In genomic region chr4:145870155-145871020, GRCh38 we compare ENCODE assay signal across 12 cellular contexts.
A peak's percentile ranks its signal among the peaks of the same experiment; 100 is the strongest.
DNase-seq lines count a peak whose midpoint lies in the region; ATAC-seq and TF ChIP-seq lines count a peak whose summit lies in the region.
"Had no signal": no experiment of that assay in that cellular context is flagged by ENCODE, and none has a peak within 500 bp of the region (broad histone marks: within the 10 kb centered on the region; RNA-seq: fewer than 3 reads in every experiment).

No MANE protein-coding gene starts in this region.

- H3K27me3 Mint-ChIP-seq in natural killer cell (ENCODE audit: low read depth in 2 of 2), result no peaks in the 10 kb centered on the region
- no peaks in the 10 kb centered on the region for H3K27me3 Mint-ChIP-seq in natural killer cell treated with Interleukin-12 subunit alpha and Interleukin-12 subunit beta and Interleukin-15 and Interleukin-18, amount 100 ng/mL, for 72 hours

- no peak for ATAC-seq in natural killer cell
- ATAC-seq in natural killer cell treated with Interleukin-12 subunit alpha and Interleukin-12 subunit beta and Interleukin-15 and Interleukin-18, amount 100 ng/mL, for 72 hours, result no peak
- ATAC-seq in HG03108 (IDR thresholded peaks at IDR 0.05; ENCODE audit: unreplicated experiment), result peak; percentile 46
- ATAC-seq in esophagus mucosa, result peak; percentile 83
- peak; percentile 90 for ATAC-seq in upper lobe of right lung
- ATAC-seq: HepG2 had no signal

- H3K4me3 ChIP-seq in upper lobe of right lung (peak overlapping the region; percentile 1), H7 (ENCODE audit: insufficient read depth, low read depth, low read length) (no peak overlapping the region), colonic mucosa (no peak overlapping the region)
- H3K4me3 ChIP-seq: stomach had no signal

- no peak overlapping the region for H3K9ac ChIP-seq in colonic mucosa (ENCODE audit: low read depth in 2 of 2, low read length in 2 of 2)

- DNase-seq in natural killer cell, result no peak
- DNase-seq in natural killer cell treated with Interleukin-12 subunit alpha and Interleukin-12 subunit beta and Interleukin-15 and Interleukin-18, amount 100 ng/mL, for 72 hours (ENCODE audit: low spot score), result no peak
- DNase-seq in upper lobe of right lung, result no peak
- no peak for DNase-seq in stimulated activated CD4-positive, alpha-beta T cell treated with anti-CD3 and anti-CD28 coated beads, Interleukin-2, amount 100 ng/mL, for 24 hours
- DNase-seq in H7, result no peak
- DNase-seq in colonic mucosa, result no peak
- DNase-seq: central memory CD4-positive, alpha-beta T cell; NCI-H1694; stomach had no signal

- H3K36me3 ChIP-seq in upper lobe of right lung, result no peaks in the 10 kb centered on the region
- peaks cover 2% of the 10 kb centered on the region; the same call in 1 of the 2 replicates for H3K36me3 ChIP-seq in H7 (replicated peaks; ENCODE audit: control insufficient read depth, insufficient read depth, low read length)
- H3K36me3 ChIP-seq in colonic mucosa, result no peaks in the 10 kb centered on the region

- H3K4me1 Mint-ChIP-seq in natural killer cell, result peaks cover 24 to 29% of the 10 kb centered on the region in 2 donors
- H3K4me1 Mint-ChIP-seq in natural killer cell treated with Interleukin-12 subunit alpha and Interleukin-12 subunit beta and Interleukin-15 and Interleukin-18, amount 100 ng/mL, for 72 hours (ENCODE audit: low read depth in 2 of 2), result peaks cover 14 to 20% of the 10 kb centered on the region in 2 donors

- peak overlapping the region; percentile 37 to 60 for H3K27ac Mint-ChIP-seq in natural killer cell
- H3K27ac Mint-ChIP-seq in natural killer cell treated with Interleukin-12 subunit alpha and Interleukin-12 subunit beta and Interleukin-15 and Interleukin-18, amount 100 ng/mL, for 72 hours, result no peak overlapping the region

- intact Hi-C loops in natural killer cell (cut with micrococcal nuclease), result no loop called here
- intact Hi-C loops in upper lobe of right lung (cut with DNase I), result no loop called here
- intact Hi-C loops in colonic mucosa (cut with DNase I), result no loop called here

- H3K4me3 Mint-ChIP-seq in natural killer cell, result no peak overlapping the region
- no peak overlapping the region for H3K4me3 Mint-ChIP-seq in natural killer cell treated with Interleukin-12 subunit alpha and Interleukin-12 subunit beta and Interleukin-15 and Interleukin-18, amount 100 ng/mL, for 72 hours

- no peaks in the 10 kb centered on the region for H3K9me3 Mint-ChIP-seq in natural killer cell
- no peaks in the 10 kb centered on the region for H3K9me3 Mint-ChIP-seq in natural killer cell treated with Interleukin-12 subunit alpha and Interleukin-12 subunit beta and Interleukin-15 and Interleukin-18, amount 100 ng/mL, for 72 hours

- H3K27ac ChIP-seq in upper lobe of right lung (peak overlapping the region; percentile 38), colonic mucosa (no peak overlapping the region)

- no peak for TF ChIP-seq CTCF in natural killer cell (IDR thresholded peaks at IDR 0.05)
- no peak for TF ChIP-seq CTCF in upper lobe of right lung (IDR thresholded peaks at IDR 0.05)
- TF ChIP-seq CTCF in colonic mucosa (IDR thresholded peaks at IDR 0.05), result no peak

- H3K36me3 Mint-ChIP-seq in natural killer cell, result no peaks in the 10 kb centered on the region
- H3K36me3 Mint-ChIP-seq in natural killer cell treated with Interleukin-12 subunit alpha and Interleukin-12 subunit beta and Interleukin-15 and Interleukin-18, amount 100 ng/mL, for 72 hours, result no peaks in the 10 kb centered on the region

- H3K9me3 ChIP-seq in upper lobe of right lung (no peaks in the 10 kb centered on the region), colonic mucosa (no peaks in the 10 kb centered on the region)
- H3K9me3 ChIP-seq: stomach had no signal

- H3K27me3 ChIP-seq in upper lobe of right lung (no peaks in the 10 kb centered on the region), H7 (ENCODE audit: control insufficient read depth, insufficient read depth, low read length) (no peaks in the 10 kb centered on the region), colonic mucosa (no peaks in the 10 kb centered on the region)
- H3K27me3 ChIP-seq: stomach had no signal

- H3K4me1 ChIP-seq in upper lobe of right lung (no peaks in the 10 kb centered on the region), colonic mucosa (no peaks in the 10 kb centered on the region)

Comparison
In these comparisons a context has a peak if more than half of its experiments do, and no peak if none do; other contexts are left out.
1. H3K27ac Mint-ChIP-seq: peak in natural killer cell (2 of 2); none in natural killer cell treated with Interleukin-12 subunit alpha and Interleukin-12 subunit beta and Interleukin-15 and Interleukin-18, amount 100 ng/mL, for 72 hours (0 of 2).
2. ATAC-seq: peak in HG03108 (single experiment), esophagus mucosa (single experiment) and upper lobe of right lung (single experiment); none in natural killer cell (0 of 3) and natural killer cell treated with Interleukin-12 subunit alpha and Interleukin-12 subunit beta and Interleukin-15 and Interleukin-18, amount 100 ng/mL, for 72 hours (0 of 2).